In genomic region chr16:807345-808251, GRCh38 we compare ENCODE assay signal across 1 cellular context.
TF ChIP-seq lines count a peak whose summit lies in the region.

No MANE protein-coding gene starts in this region.

TF ChIP-seq in K562, 482 proteins besides CTCF, POLR2A, EP300 and RAD21 (continued from another document):
- TF ChIP-seq MLLT1 (IDR thresholded peaks at IDR 0.05) (peak in 1 of 2 experiments; percentile 78; a peak in 2 of 4 replicates), PTBP1 (IDR thresholded peaks at IDR 0.05; ENCODE audit: low read depth, low read length) (0 out of 2 replicates have a peak, but pooled peaks have one; percentile 55), CEBPB (tag; IDR thresholded peaks at IDR 0.05) (no peak), BHLHE40 (IDR thresholded peaks at IDR 0.05; ENCODE audit: low read length) (peak; percentile 76), ARID1B (IDR thresholded peaks at IDR 0.05) (no peak), HDAC1 (IDR thresholded peaks at IDR 0.05) (peak in 1 of 2 experiments; percentile 36; a peak in 2 of 4 replicates), TFAP4 (CRISPR knock-in tag; IDR thresholded peaks at IDR 0.05; ENCODE audit: borderline replicate concordance) (peak; percentile 89), ESRRA (IDR thresholded peaks at IDR 0.05; ENCODE audit: borderline replicate concordance, low read depth) (peak; percentile 75), E2F3 (CRISPR knock-in tag; IDR thresholded peaks at IDR 0.05) (no peak), PCBP2 (IDR thresholded peaks at IDR 0.05; ENCODE audit: low read depth, low read length, poor library complexity, severe bottlenecking) (no peak), ATF7 (IDR thresholded peaks at IDR 0.05) (peak; percentile 98), KDM2B (CRISPR knock-in tag; IDR thresholded peaks at IDR 0.05) (0 out of 2 replicates have a peak, but pooled peaks have one; percentile 65), SETDB1 (IDR thresholded peaks at IDR 0.05; ENCODE audit: low read length) (peak; percentile 87), CTBP1 (IDR thresholded peaks at IDR 0.05; ENCODE audit: borderline replicate concordance) (peak; percentile 57; the same call in 1 of the 2 replicates), HNRNPK (IDR thresholded peaks at IDR 0.05; ENCODE audit: low read depth, low read length, poor library complexity, severe bottlenecking) (peak; percentile 26), ZNF511 (CRISPR knock-in tag; IDR thresholded peaks at IDR 0.05) (peak; percentile 54), CXXC5 (CRISPR knock-in tag; IDR thresholded peaks at IDR 0.05) (peak; percentile 99), ZNF431 (CRISPR knock-in tag; IDR thresholded peaks at IDR 0.05) (no peak; the same call in 1 of the 2 replicates), BMI1 (IDR thresholded peaks at IDR 0.05; ENCODE audit: low read length) (no peak), ETV1 (tag; conservative IDR thresholded peaks at IDR 0.05; ENCODE audit: low read depth) (peak; percentile 91), ZNF408 (CRISPR knock-in tag; IDR thresholded peaks at IDR 0.05; ENCODE audit: low read depth) (no peak), NFIC (IDR thresholded peaks at IDR 0.05) (peak; percentile 56), KDM5B (IDR thresholded peaks at IDR 0.05; ENCODE audit: insufficient replicate concordance, low read depth, low read length) (peak; percentile 77), ZNF384 (IDR thresholded peaks at IDR 0.05; ENCODE audit: low read depth, low read length) (no peak), CSDE1 (IDR thresholded peaks at IDR 0.05) (peak in 1 of 2 experiments; percentile 94; a peak in 3 of 4 replicates), UBTF (IDR thresholded peaks at IDR 0.05; ENCODE audit: borderline replicate concordance in 1 of 2, low read depth in 2 of 2, low read length in 2 of 2) (no peak; a peak in 1 of 4 replicates), ZNF586 (CRISPR knock-in tag; conservative IDR thresholded peaks at IDR 0.05) (no peak), POLR2B (IDR thresholded peaks at IDR 0.05; ENCODE audit: low read depth, partially characterized antibody) (peak; percentile 67), MED1 (CRISPR knock-in tag; IDR thresholded peaks at IDR 0.05; ENCODE audit: borderline replicate concordance) (no peak), ELF1 (tag; IDR thresholded peaks at IDR 0.05) (peak; percentile 97), ZNF766 (CRISPR knock-in tag; conservative IDR thresholded peaks at IDR 0.05) (peak; percentile 90), TAF9B (IDR thresholded peaks at IDR 0.05; ENCODE audit: partially characterized antibody) (no peak), MTA1 (IDR thresholded peaks at IDR 0.05; ENCODE audit: borderline replicate concordance) (peak; percentile 97), GABPA (tag; conservative IDR thresholded peaks at IDR 0.05; ENCODE audit: low read depth) (peak; percentile 98), ZBTB17 (CRISPR knock-in tag; IDR thresholded peaks at IDR 0.05) (peak; percentile 95), BCL6 (CRISPR knock-in tag; IDR thresholded peaks at IDR 0.05) (no peak), GMEB1 (CRISPR knock-in tag; IDR thresholded peaks at IDR 0.05) (peak; percentile 81), PKNOX1 (IDR thresholded peaks at IDR 0.05) (peak; percentile 96), NFYB (IDR thresholded peaks at IDR 0.05; ENCODE audit: extremely low read depth, insufficient read length) (no peak), ETV6 (IDR thresholded peaks at IDR 0.05; ENCODE audit: borderline replicate concordance in 1 of 2, low read depth in 2 of 2, low read length in 1 of 2) (peak; percentile 73 to 77; a peak in 3 of 4 replicates), ETV6 (CRISPR knock-in tag; IDR thresholded peaks at IDR 0.05; ENCODE audit: borderline replicate concordance) (no peak), ZNF589 (CRISPR knock-in tag; IDR thresholded peaks at IDR 0.05; ENCODE audit: low read depth) (no peak), ZNF3 (CRISPR knock-in tag; IDR thresholded peaks at IDR 0.05) (no peak), NR3C1 (CRISPR knock-in tag; IDR thresholded peaks at IDR 0.05) (no peak), NONO (IDR thresholded peaks at IDR 0.05; ENCODE audit: low read depth in 2 of 2, low read length in 1 of 2) (peak in 1 of 2 experiments; percentile 26; a peak in 1 of 4 replicates), POLR2AphosphoS5 (IDR thresholded peaks at IDR 0.05; ENCODE audit: control insufficient read depth, insufficient read depth, low read depth, low read length) (peak; percentile 79), FOXK2 (conservative IDR thresholded peaks at IDR 0.05 in 1 of 2, IDR thresholded peaks at IDR 0.05 in 1 of 2; ENCODE audit: low read depth in 2 of 2) (peak; percentile 76 to 77), EGR1 (conservative IDR thresholded peaks at IDR 0.05) (0 out of 2 replicates have a peak, but pooled peaks have one; percentile 32), SIN3B (IDR thresholded peaks at IDR 0.05; ENCODE audit: low read depth) (peak; percentile 82), GABPB1 (CRISPR knock-in tag; IDR thresholded peaks at IDR 0.05) (peak; percentile 98), MAX (CRISPR knock-in tag; IDR thresholded peaks at IDR 0.05) (peak; percentile 66; the same call in 1 of the 2 replicates), ASH1L (IDR thresholded peaks at IDR 0.05; ENCODE audit: borderline replicate concordance, low read depth, partially characterized antibody) (no peak), ZBTB11 (CRISPR knock-in tag; IDR thresholded peaks at IDR 0.05) (peak in 1 of 3 experiments; percentile 84; a peak in 2 of 6 replicates), ATF3 (IDR thresholded peaks at IDR 0.05) (peak; percentile 88), ATF3 (CRISPR knock-in tag; conservative IDR thresholded peaks at IDR 0.05) (peak; percentile 95), SREBF2 (CRISPR knock-in tag; IDR thresholded peaks at IDR 0.05) (no peak), THAP7 (CRISPR knock-in tag; IDR thresholded peaks at IDR 0.05) (0 out of 2 replicates have a peak, but pooled peaks have one; percentile 49), SUPT5H (IDR thresholded peaks at IDR 0.05) (peak; percentile 88), SOX6 (IDR thresholded peaks at IDR 0.05) (peak; percentile 53; the same call in 1 of the 2 replicates)
TF ChIP-seq in K562: peak in this region for 143.
